Comparison of ENCODE assay signal across 12 cellular contexts in genomic region chr18:67766930-67767329, GRCh38.
DNase-seq lines count a peak whose midpoint lies in the region; ATAC-seq and TF ChIP-seq lines count a peak whose summit lies in the region.
"Had no signal": no experiment of that assay in that cellular context is flagged by ENCODE, and none has a peak within 500 bp of the region (broad histone marks: within the 10 kb centered on the region; RNA-seq: fewer than 3 reads in every experiment).

No MANE protein-coding gene starts in this region.

- no peaks in the 10 kb centered on the region for H3K27me3 ChIP-seq in kidney epithelial cell (ENCODE audit: control insufficient read depth, insufficient read depth, low read length)

- TF ChIP-seq CTCF in kidney epithelial cell (IDR thresholded peaks at IDR 0.05; ENCODE audit: insufficient read depth, low read length, poor library complexity, severe bottlenecking) = no peak

- no peak for TF ChIP-seq POLR2A in GM18505 (IDR thresholded peaks at IDR 0.05; ENCODE audit: borderline replicate concordance, extremely low read depth, insufficient read depth, insufficient read length)

- no peaks in the 10 kb centered on the region for H3K36me3 ChIP-seq in kidney epithelial cell (ENCODE audit: control insufficient read depth, insufficient read depth, low read length)

- peak; percentile 76 for ATAC-seq in HG02798 (IDR thresholded peaks at IDR 0.05; ENCODE audit: poor library complexity, unreplicated experiment)
- peak; percentile 42; the same call in 2 of the 3 replicates for ATAC-seq in SK-N-SH treated with all-trans-retinoic acid at 6 μM for 48 hours
- ATAC-seq in GM18505 (IDR thresholded peaks at IDR 0.05; ENCODE audit: unreplicated experiment) = no peak
- ATAC-seq: mucosa of descending colon had no signal

- intact Hi-C loops in cardiac septum (cut with DNase I) = no loop called here

- DNase-seq in GM04504 (ENCODE audit: low read depth) (peak; percentile 63), kidney epithelial cell (ENCODE audit: low read depth) (peak; percentile 80), cardiac septum (ENCODE audit: low spot score) (no peak), NCI-H1092 treated with DMSO at 0.1 percent for 48 hours (lab: John Stamatoyannopoulos, UW) (no peak), GF-D8 (lab: John Stamatoyannopoulos, UW) (no peak)
- DNase-seq: activated B cell treated with CpG ODN at 0.5 μM for 24 hours; foreskin melanocyte; mucosa of descending colon; stimulated activated CD4-positive, alpha-beta T cell treated with anti-CD3 and anti-CD28 coated beads, Interleukin-12 subunit alpha, Interleukin-12 subunit beta, amount 100 ng/mL, for 4 hours had no signal

- H3K4me3 ChIP-seq in kidney epithelial cell (ENCODE audit: low read depth, low read length) = no peak overlapping the region
- H3K4me3 ChIP-seq: mucosa of descending colon had no signal

TF ChIP-seq in SK-N-SH treated with all-trans-retinoic acid at 6 μM for 48 hours, 23 proteins besides CTCF, POLR2A, EP300 and RAD21:
- TF ChIP-seq CREB5 (CRISPR knock-in tag; IDR thresholded peaks at IDR 0.05; ENCODE audit: low read depth) (no peak), PPARA (CRISPR knock-in tag; IDR thresholded peaks at IDR 0.05; ENCODE audit: borderline replicate concordance) (no peak), GLIS3 (CRISPR knock-in tag; IDR thresholded peaks at IDR 0.05) (no peak), ZFP30 (CRISPR knock-in tag; IDR thresholded peaks at IDR 0.05) (no peak), TOX (CRISPR knock-in tag; IDR thresholded peaks at IDR 0.05; ENCODE audit: borderline replicate concordance) (no peak), TSHZ2 (CRISPR knock-in tag; IDR thresholded peaks at IDR 0.05) (no peak), RARB (CRISPR knock-in tag; IDR thresholded peaks at IDR 0.05) (no peak), ZNF565 (CRISPR knock-in tag; conservative IDR thresholded peaks at IDR 0.05; ENCODE audit: low read depth) (no peak), POU6F1 (CRISPR knock-in tag; IDR thresholded peaks at IDR 0.05; ENCODE audit: borderline replicate concordance, low read depth) (no peak), ZFP3 (CRISPR knock-in tag; IDR thresholded peaks at IDR 0.05) (no peak), CSDC2 (CRISPR knock-in tag; IDR thresholded peaks at IDR 0.05) (no peak), OSR1 (CRISPR knock-in tag; IDR thresholded peaks at IDR 0.05) (no peak), ISL1 (CRISPR knock-in tag; IDR thresholded peaks at IDR 0.05) (no peak), ZNF70 (CRISPR knock-in tag; IDR thresholded peaks at IDR 0.05) (no peak), BACH2 (CRISPR knock-in tag; IDR thresholded peaks at IDR 0.05; ENCODE audit: borderline replicate concordance) (no peak), ZC3H10 (CRISPR knock-in tag; IDR thresholded peaks at IDR 0.05) (no peak), ESRRG (CRISPR knock-in tag; IDR thresholded peaks at IDR 0.05) (no peak), SNAI2 (CRISPR knock-in tag; IDR thresholded peaks at IDR 0.05) (no peak)
- TF ChIP-seq, protein P1, sequence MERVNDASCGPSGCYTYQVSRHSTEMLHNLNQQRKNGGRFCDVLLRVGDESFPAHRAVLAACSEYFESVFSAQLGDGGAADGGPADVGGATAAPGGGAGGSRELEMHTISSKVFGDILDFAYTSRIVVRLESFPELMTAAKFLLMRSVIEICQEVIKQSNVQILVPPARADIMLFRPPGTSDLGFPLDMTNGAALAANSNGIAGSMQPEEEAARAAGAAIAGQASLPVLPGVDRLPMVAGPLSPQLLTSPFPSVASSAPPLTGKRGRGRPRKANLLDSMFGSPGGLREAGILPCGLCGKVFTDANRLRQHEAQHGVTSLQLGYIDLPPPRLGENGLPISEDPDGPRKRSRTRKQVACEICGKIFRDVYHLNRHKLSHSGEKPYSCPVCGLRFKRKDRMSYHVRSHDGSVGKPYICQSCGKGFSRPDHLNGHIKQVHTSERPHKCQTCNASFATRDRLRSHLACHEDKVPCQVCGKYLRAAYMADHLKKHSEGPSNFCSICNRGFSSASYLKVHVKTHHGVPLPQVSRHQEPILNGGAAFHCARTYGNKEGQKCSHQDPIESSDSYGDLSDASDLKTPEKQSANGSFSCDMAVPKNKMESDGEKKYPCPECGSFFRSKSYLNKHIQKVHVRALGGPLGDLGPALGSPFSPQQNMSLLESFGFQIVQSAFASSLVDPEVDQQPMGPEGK (CRISPR knock-in tag; IDR thresholded peaks at IDR 0.05; ENCODE audit: borderline replicate concordance) = no peak

Comparison
In these comparisons a context has a peak if more than half of its experiments do, and no peak if none do; other contexts are left out.
1. DNase-seq: peak in GM04504 (single experiment) and kidney epithelial cell (single experiment); none in cardiac septum (single experiment), NCI-H1092 treated with DMSO at 0.1 percent for 48 hours (single experiment) and GF-D8 (single experiment).